In the genomic region with DNA sequence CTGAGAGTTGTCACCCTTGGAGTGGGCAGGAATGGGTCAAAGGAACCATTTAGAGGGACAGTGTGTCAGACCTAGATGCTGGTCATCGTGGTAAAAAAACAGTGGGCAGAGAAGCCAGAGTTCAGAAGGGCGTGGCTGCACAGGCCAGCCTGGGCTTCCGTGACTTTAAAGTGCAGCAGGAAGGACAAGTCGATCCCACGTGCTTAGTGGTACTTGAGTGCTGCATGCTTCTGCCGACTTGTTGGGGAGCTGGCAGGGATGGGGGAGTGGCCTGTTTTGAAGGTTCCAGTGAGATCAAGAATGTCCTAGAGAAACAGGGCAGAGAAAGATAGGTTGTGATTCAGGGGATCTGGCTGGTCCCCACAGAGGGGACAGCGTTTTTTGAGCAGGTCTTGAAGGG, we compare ENCODE assay signal across 17 cellular contexts. TPM values are rescaled to one million over a fixed set of nuclear protein-coding genes. Genes with fewer than 3 reads are reported as not detected.
A peak's percentile ranks its signal among the peaks of the same experiment; 100 is the strongest.
DNase-seq lines count a peak whose midpoint lies in the region; ATAC-seq and TF ChIP-seq lines count a peak whose summit lies in the region.
"Had no signal": no experiment of that assay in that cellular context is flagged by ENCODE, and none has a peak within 500 bp of the region (broad histone marks: within the 10 kb centered on the region; RNA-seq: fewer than 3 reads in every experiment).

No MANE protein-coding gene starts in this region.

- TF ChIP-seq POLR2A in breast epithelium (IDR thresholded peaks at IDR 0.05): no peak

- no peaks in the 10 kb centered on the region for H3K27me3 ChIP-seq in breast epithelium
- H3K27me3 ChIP-seq: transverse colon had no signal

- intact Hi-C loops in breast epithelium (cut with DNase I; ENCODE audit: low total_unique reads): no loop called here
- intact Hi-C loops in left colon (cut with DNase I, micrococcal nuclease): no loop called here

- CTCF ChIA-PET in RWPE1 (lab: Yijun Ruan, JAX): interaction anchor here (0.7 to 1.7 kb wide), 2 partner anchors 108 to 934 kb away, joined by 3 to 5 read pairs; no protein-coding TSS in a partner anchor

- H3K9me3 ChIP-seq in breast epithelium: no peaks in the 10 kb centered on the region
- H3K9me3 ChIP-seq: transverse colon had no signal

- DNase-seq in RWPE1 (ENCODE audit: low spot score) (no peak), breast epithelium (ENCODE audit: low spot score in 2 of 2) (no peak), left colon (no peak), substantia nigra (lab: John Stamatoyannopoulos, UW) (no peak)
- DNase-seq: activated CD4-positive, alpha-beta T cell treated with anti-CD3 and anti-CD28 coated beads for 48 hours; activated CD8-positive, alpha-beta memory T cell treated with anti-CD3 and anti-CD28 coated beads, Interleukin-2, amount 50 U/mL, for 4 hours; activated gamma-delta T cell; anterior cingulate cortex; CD4-positive, CD25-positive, alpha-beta regulatory T cell; cortex of kidney; NCI-H1436 treated with DMSO at 0.1 percent for 48 hours; transverse colon had no signal

- peak overlapping the region; percentile 26 for H3K27ac ChIP-seq in RWPE1
- peak overlapping the region; percentile 50 to 55 for H3K27ac ChIP-seq in breast epithelium
- H3K27ac ChIP-seq in substantia nigra (ENCODE audit: low read depth, low read length, poor library complexity, severe bottlenecking): peak overlapping the region; percentile 35

- ATAC-seq in left colon (peak; percentile 67), HG03097 (IDR thresholded peaks at IDR 0.05; ENCODE audit: low FRiP score, unreplicated experiment) (no peak), HG03139 (IDR thresholded peaks at IDR 0.05; ENCODE audit: unreplicated experiment) (no peak), GM18520 (IDR thresholded peaks at IDR 0.05; ENCODE audit: unreplicated experiment) (no peak), GM19455 (IDR thresholded peaks at IDR 0.05; ENCODE audit: unreplicated experiment) (no peak)
- ATAC-seq: SK-N-SH treated with all-trans-retinoic acid at 6 μM for 48 hours had no signal

- no peaks in the 10 kb centered on the region for H3K36me3 ChIP-seq in breast epithelium
- H3K36me3 ChIP-seq: transverse colon had no signal

- no peak overlapping the region for H3K4me3 ChIP-seq in breast epithelium
- H3K4me3 ChIP-seq: transverse colon had no signal

- no peak for TF ChIP-seq CTCF in RWPE1 (conservative IDR thresholded peaks at IDR 0.05; ENCODE audit: low read depth)
- no peak for TF ChIP-seq CTCF in breast epithelium (IDR thresholded peaks at IDR 0.05)

- H3K4me1 ChIP-seq in breast epithelium: peaks cover 0 to 4% of the 10 kb centered on the region in 2 donors

- POLR2A ChIA-PET in RWPE1 (lab: Yijun Ruan, JAX; ENCODE audit: low non-redundant PET): no interaction called here

RNA-seq across cellular contexts. Expression of a gene that starts 17.0 kb away (rescaled TPM):
- total RNA-seq in breast epithelium: 10 to 100 TPM in 1 of 3 donors, 1 to 10 TPM in 2; 7.0 to 21.0 (median 9.2) TPM
- 1 to 10 TPM; 2.0 to 4.5 TPM for total RNA-seq in left colon

RNA-seq across cellular contexts. Expression of a gene that starts 30.9 kb away (rescaled TPM):
- total RNA-seq in breast epithelium (10 to 100 TPM; 29.7 to 37.4 (median 31.7) TPM), left colon (10 to 100 TPM; 22.0 to 23.6 TPM)

RNA-seq across cellular contexts. Expression of a gene that starts 32.4 kb away (rescaled TPM):
- 10 to 100 TPM in 2 of 3 donors, 1 to 10 TPM in 1; 8.5 to 20.5 (median 19.7) TPM for total RNA-seq in breast epithelium
- 10 to 100 TPM; 56.1 to 67.2 TPM for total RNA-seq in left colon
